In the genomic region with DNA sequence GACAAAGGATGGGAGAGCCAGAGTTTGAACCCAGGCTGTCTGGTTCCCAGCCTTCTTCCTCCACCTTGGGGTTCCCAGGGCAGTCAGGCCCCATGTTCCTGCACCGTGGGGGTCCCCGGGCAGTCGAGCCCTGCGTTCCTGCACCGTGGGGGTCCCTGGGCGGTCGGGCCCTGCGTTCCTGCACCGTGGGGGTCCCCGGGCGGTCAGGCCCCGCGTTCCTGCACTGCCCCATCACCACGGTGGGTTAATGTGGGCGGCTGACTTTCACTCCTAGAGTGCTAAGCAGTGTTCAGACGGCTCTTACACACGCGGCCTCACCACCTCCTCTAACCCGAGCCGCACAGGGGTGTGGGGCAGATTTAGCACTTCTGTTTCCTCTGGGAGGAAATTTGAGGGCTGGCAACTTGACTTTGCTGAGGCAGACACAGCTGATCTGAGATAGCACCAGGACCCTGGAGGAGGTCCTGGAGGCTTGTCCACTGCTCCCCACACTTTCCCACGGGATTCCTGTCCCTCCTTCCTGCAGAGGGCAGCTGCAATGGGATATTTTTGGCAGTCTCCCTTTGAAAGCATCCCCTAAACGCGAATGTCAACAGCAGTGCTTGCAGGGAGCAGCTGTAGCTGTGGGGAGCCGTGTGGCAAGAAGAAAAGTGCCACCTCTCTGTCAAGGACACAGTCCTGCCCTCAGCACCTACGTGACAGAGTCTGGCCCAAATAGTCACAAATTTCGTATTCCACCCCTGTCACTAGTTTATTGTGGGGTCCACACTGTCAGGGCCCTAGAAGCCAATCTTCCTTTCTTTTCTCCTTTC, we compare ENCODE assay signal across 24 cellular contexts.
A peak's percentile ranks its signal among the peaks of the same experiment; 100 is the strongest.
DNase-seq lines count a peak whose midpoint lies in the region; ATAC-seq and TF ChIP-seq lines count a peak whose summit lies in the region.
"Had no signal": no experiment of that assay in that cellular context is flagged by ENCODE, and none has a peak within 500 bp of the region (broad histone marks: within the 10 kb centered on the region; RNA-seq: fewer than 3 reads in every experiment).

No MANE protein-coding gene starts in this region.

- H3K4me1 Mint-ChIP-seq in WTC11: peaks cover 2% of the 10 kb centered on the region; the same call in 1 of the 2 replicates
- H3K4me1 Mint-ChIP-seq in activated T-cell treated with anti-CD3 and anti-CD28 coated beads, Interleukin-2, amount 50 U/mL, for 72 hours (ENCODE audit: low read depth): no peaks in the 10 kb centered on the region

- POLR2A ChIA-PET in WTC11 (lab: Charles Lee): no interaction called here

- no peak for TF ChIP-seq CTCF in WTC11 (IDR thresholded peaks at IDR 0.05)

- H3K27me3 ChIP-seq in H7 (ENCODE audit: control insufficient read depth, insufficient read depth, low read length): no peaks in the 10 kb centered on the region

- no peak for ATAC-seq in WTC11
- no peak for ATAC-seq in GM18870 (IDR thresholded peaks at IDR 0.05; ENCODE audit: unreplicated experiment)
- no peak for ATAC-seq in activated T-cell treated with anti-CD3 and anti-CD28 coated beads, Interleukin-2, amount 50 U/mL, for 72 hours (replicated peaks in 1 of 2)
- ATAC-seq: left ventricle myocardium superior, psoas muscle had no signal

- no peaks in the 10 kb centered on the region for H3K36me3 Mint-ChIP-seq in WTC11
- no peaks in the 10 kb centered on the region for H3K36me3 Mint-ChIP-seq in activated T-cell treated with anti-CD3 and anti-CD28 coated beads, Interleukin-2, amount 50 U/mL, for 72 hours (ENCODE audit: insufficient read depth in 2 of 2)
- H3K36me3 Mint-ChIP-seq: type B pancreatic cell had no signal

- H3K9me3 Mint-ChIP-seq in WTC11: no peaks in the 10 kb centered on the region
- no peaks in the 10 kb centered on the region for H3K9me3 Mint-ChIP-seq in activated T-cell treated with anti-CD3 and anti-CD28 coated beads, Interleukin-2, amount 50 U/mL, for 72 hours
- H3K9me3 Mint-ChIP-seq: type B pancreatic cell had no signal

- H3K36me3 ChIP-seq in H7 (replicated peaks; ENCODE audit: control insufficient read depth, insufficient read depth, low read length): no peaks in the 10 kb centered on the region

- CTCF ChIA-PET in WTC11 (lab: Charles Lee): no interaction called here

- DNase-seq in NCI-H2081 (lab: John Stamatoyannopoulos, UW) (peak; percentile 14 to 75), NCI-H2081 treated with DMSO at 0.1 percent for 48 hours (lab: John Stamatoyannopoulos, UW) (no peak), H7 (peak; percentile 74), WTC11 (ENCODE audit: low spot score) (no peak), posterior vena cava (ENCODE audit: low spot score) (peak; percentile 63)
- DNase-seq in activated CD4-positive, CD25-positive, alpha-beta regulatory T cell treated with anti-CD3 and anti-CD28 coated beads, Interleukin-2, amount 50 U/mL, for 72 hours: no peak
- no peak for DNase-seq in activated T-cell treated with anti-CD3 and anti-CD28 coated beads, Interleukin-2, amount 50 U/mL, for 72 hours
- DNase-seq: activated CD4-positive, CD25-positive, alpha-beta regulatory T cell; activated naive CD4-positive, alpha-beta T cell; activated T-cell treated with anti-CD3 and anti-CD28 coated beads, Interleukin-2, amount 50 U/mL, for 48 hours; central memory CD4-positive, alpha-beta T cell; EL; erythroblast; left ventricle myocardium superior; mesendoderm; NCI-H2171; NCI-H524; PC-9; psoas muscle; SK-N-SH; stimulated activated CD4-positive, alpha-beta T cell treated with anti-CD3 and anti-CD28 coated beads, Interleukin-15, amount 100 ng/mL, for 24 hours; stimulated activated CD4-positive, alpha-beta T cell treated with anti-CD3 and anti-CD28 coated beads, Interleukin-4, amount 100 ng/mL, for 4 hours had no signal

- H3K4me3 Mint-ChIP-seq in WTC11: no peak overlapping the region
- H3K4me3 Mint-ChIP-seq in activated T-cell treated with anti-CD3 and anti-CD28 coated beads, Interleukin-2, amount 50 U/mL, for 72 hours: no peak overlapping the region
- H3K4me3 Mint-ChIP-seq: type B pancreatic cell had no signal

- no peaks in the 10 kb centered on the region; the same call in none of the 2 replicates for H3K27me3 Mint-ChIP-seq in WTC11 (ENCODE audit: low read depth)
- peaks cover 18% of the 10 kb centered on the region for H3K27me3 Mint-ChIP-seq in activated T-cell treated with anti-CD3 and anti-CD28 coated beads, Interleukin-2, amount 50 U/mL, for 72 hours (ENCODE audit: low read depth)

- intact Hi-C loops in posterior vena cava (cut with DNase I): no loop called here

- H3K27ac Mint-ChIP-seq in WTC11: no peak overlapping the region
- no peak overlapping the region for H3K27ac Mint-ChIP-seq in activated T-cell treated with anti-CD3 and anti-CD28 coated beads, Interleukin-2, amount 50 U/mL, for 72 hours
- H3K27ac Mint-ChIP-seq: type B pancreatic cell had no signal

- no peak overlapping the region for H3K4me3 ChIP-seq in H7 (ENCODE audit: insufficient read depth, low read depth, low read length)
- H3K4me3 ChIP-seq: PC-9, psoas muscle had no signal

TF ChIP-seq in WTC11, 78 proteins besides CTCF, POLR2A, EP300 and RAD21:
- peak; percentile 59; the same call in 1 of the 2 replicates for TF ChIP-seq ZNF423 (CRISPR knock-in tag; IDR thresholded peaks at IDR 0.05)
- TF ChIP-seq, protein P1, sequence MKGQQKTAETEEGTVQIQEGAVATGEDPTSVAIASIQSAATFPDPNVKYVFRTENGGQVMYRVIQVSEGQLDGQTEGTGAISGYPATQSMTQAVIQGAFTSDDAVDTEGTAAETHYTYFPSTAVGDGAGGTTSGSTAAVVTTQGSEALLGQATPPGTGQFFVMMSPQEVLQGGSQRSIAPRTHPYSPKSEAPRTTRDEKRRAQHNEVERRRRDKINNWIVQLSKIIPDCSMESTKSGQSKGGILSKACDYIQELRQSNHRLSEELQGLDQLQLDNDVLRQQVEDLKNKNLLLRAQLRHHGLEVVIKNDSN (CRISPR knock-in tag; IDR thresholded peaks at IDR 0.05): no peak
TF ChIP-seq in WTC11: peak in this region for 1.

Comparison
In these comparisons a context has a peak if more than half of its experiments do, and no peak if none do; other contexts are left out.
1. DNase-seq: peak in NCI-H2081 (2 of 2), H7 (single experiment) and posterior vena cava (single experiment); none in NCI-H2081 treated with DMSO at 0.1 percent for 48 hours (single experiment), WTC11 (single experiment), activated CD4-positive, CD25-positive, alpha-beta regulatory T cell treated with anti-CD3 and anti-CD28 coated beads, Interleukin-2, amount 50 U/mL, for 72 hours (single experiment) and activated T-cell treated with anti-CD3 and anti-CD28 coated beads, Interleukin-2, amount 50 U/mL, for 72 hours (0 of 2).